25 cellular contexts compared by ENCODE assay signal in the genomic region with DNA sequence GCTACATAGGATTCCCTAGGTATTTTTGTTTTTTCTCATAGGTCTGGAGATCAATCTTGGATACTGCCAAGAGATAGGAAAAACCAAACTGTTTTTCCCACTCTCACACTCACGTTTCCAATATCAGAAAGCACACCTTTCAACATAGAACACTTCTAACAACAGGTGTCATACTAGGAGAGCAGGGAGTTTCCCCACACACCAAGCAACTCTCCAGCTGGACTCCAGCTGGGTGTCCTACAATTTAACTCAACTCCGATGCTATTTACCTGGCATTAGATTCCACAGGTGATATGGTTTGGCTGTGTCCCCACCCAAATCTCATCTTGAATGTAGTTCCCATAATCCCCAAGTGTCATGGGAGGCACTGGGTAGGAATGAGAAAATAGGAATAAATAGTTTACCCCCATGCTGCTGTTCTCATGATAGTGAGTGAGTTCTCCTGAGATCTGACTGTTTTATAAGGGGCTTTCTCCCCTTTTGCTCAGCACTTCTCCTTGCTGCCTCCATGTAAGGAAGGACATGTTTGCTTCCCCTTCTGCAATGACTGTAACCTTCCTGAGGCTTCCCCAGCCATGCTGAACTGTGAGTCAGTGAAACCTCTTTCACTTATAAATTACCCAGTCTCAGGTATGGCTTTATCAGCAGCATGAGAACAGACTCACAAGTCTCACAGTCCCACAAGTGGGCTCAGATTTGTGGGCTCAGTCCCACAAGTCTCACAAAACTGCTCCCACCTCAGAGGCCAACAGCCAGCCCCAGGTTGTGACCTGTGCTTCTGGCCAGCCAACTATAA.
"Had no signal": no experiment of that assay in that cellular context is flagged by ENCODE, and none has a peak within 500 bp of the region (broad histone marks: within the 10 kb centered on the region; RNA-seq: fewer than 3 reads in every experiment).

No MANE protein-coding gene starts in this region.

- H3K9me3 Mint-ChIP-seq: stimulated activated naive CD8-positive, alpha-beta T cell treated with anti-CD3 and anti-CD28 coated beads, Interleukin-15, Interleukin-2, amounts not matched to agents 100 ng/mL and 50 ng/mL, for 24 hours had no signal

- H3K4me3 ChIP-seq: esophagus muscularis mucosa, lower lobe of right lung, ovary, right lobe of liver, thoracic aorta, tibial nerve, upper lobe of left lung, uterus had no signal

- H3K27ac Mint-ChIP-seq: dendritic cell treated with granulocyte-macrophage colony-stimulating factor and Interleukin-4, amounts not matched to agents 40 ng/mL and 50 ng/mL, for 4 days; endodermal cell; immature natural killer cell; naive thymus-derived CD8-positive, alpha-beta T cell; nephron progenitor cell; stimulated activated naive B cell treated with anti-CD40 and anti-IgM and Interleukin-4, amounts not matched to agents 10 μg/mL and 1 μg/mL and 100 μg/mL, for 72 hours; stimulated activated naive CD8-positive, alpha-beta T cell treated with anti-CD3 and anti-CD28 coated beads, Interleukin-15, Interleukin-2, amounts not matched to agents 100 ng/mL and 50 ng/mL, for 24 hours had no signal

- H3K4me3 Mint-ChIP-seq: dendritic cell treated with granulocyte-macrophage colony-stimulating factor and Interleukin-4, amounts not matched to agents 40 ng/mL and 50 ng/mL, for 4 days; endodermal cell; immature natural killer cell; naive thymus-derived CD8-positive, alpha-beta T cell; nephron progenitor cell; stimulated activated naive B cell treated with anti-CD40 and anti-IgM and Interleukin-4, amounts not matched to agents 10 μg/mL and 1 μg/mL and 100 μg/mL, for 72 hours; stimulated activated naive CD8-positive, alpha-beta T cell treated with anti-CD3 and anti-CD28 coated beads, Interleukin-15, Interleukin-2, amounts not matched to agents 100 ng/mL and 50 ng/mL, for 24 hours had no signal

- H3K27me3 ChIP-seq: esophagus muscularis mucosa, foreskin keratinocyte, ovary, right lobe of liver, tibial nerve, upper lobe of left lung, uterus had no signal

- H3K36me3 Mint-ChIP-seq: immature natural killer cell; naive thymus-derived CD8-positive, alpha-beta T cell; stimulated activated naive B cell treated with anti-CD40 and anti-IgM and Interleukin-4, amounts not matched to agents 10 μg/mL and 1 μg/mL and 100 μg/mL, for 72 hours had no signal

- H3K36me3 ChIP-seq: esophagus muscularis mucosa, lower lobe of right lung, ovary, right lobe of liver, thoracic aorta, tibial nerve, upper lobe of left lung, uterus had no signal

- ATAC-seq: foreskin keratinocyte; left ventricle myocardium superior; lower lobe of right lung; naive thymus-derived CD8-positive, alpha-beta T cell; right lobe of liver; stimulated activated naive B cell treated with anti-CD40 and anti-IgM and Interleukin-4, amounts not matched to agents 10 μg/mL and 1 μg/mL and 100 μg/mL, for 72 hours had no signal

- H3K27ac ChIP-seq: esophagus muscularis mucosa, foreskin keratinocyte, lower lobe of right lung, ovary, right lobe of liver, thoracic aorta, tibial nerve, upper lobe of left lung, uterus had no signal

- H3K4me1 Mint-ChIP-seq: immature natural killer cell; naive thymus-derived CD8-positive, alpha-beta T cell; nephron progenitor cell; stimulated activated naive B cell treated with anti-CD40 and anti-IgM and Interleukin-4, amounts not matched to agents 10 μg/mL and 1 μg/mL and 100 μg/mL, for 72 hours had no signal

- H3K9me3 ChIP-seq: esophagus muscularis mucosa, lower lobe of right lung, ovary, right lobe of liver, thoracic aorta, tibial nerve, upper lobe of left lung, uterus had no signal

- DNase-seq: effector CD8-positive, alpha-beta T cell; endodermal cell; foreskin keratinocyte; hypothalamus; immature natural killer cell; islet precursor cell; kidney glomerular epithelial cell; left ventricle myocardium superior; lower lobe of right lung; naive thymus-derived CD8-positive, alpha-beta T cell; nephron progenitor cell; nucleus accumbens; ovary; right lobe of liver; small intestine; stimulated activated CD4-positive, alpha-beta T cell treated with anti-CD3 and anti-CD28 coated beads, Interleukin-15, amount 100 ng/mL, for 24 hours; stimulated activated CD4-positive, alpha-beta T cell treated with anti-CD3 and anti-CD28 coated beads, Interleukin-2, amount 100 ng/mL, for 48 hours; stimulated activated naive B cell treated with anti-CD40 and anti-IgM and Interleukin-4, amounts not matched to agents 10 μg/mL and 1 μg/mL and 100 μg/mL, for 72 hours; upper lobe of left lung; uterus had no signal
